In the genomic region with DNA sequence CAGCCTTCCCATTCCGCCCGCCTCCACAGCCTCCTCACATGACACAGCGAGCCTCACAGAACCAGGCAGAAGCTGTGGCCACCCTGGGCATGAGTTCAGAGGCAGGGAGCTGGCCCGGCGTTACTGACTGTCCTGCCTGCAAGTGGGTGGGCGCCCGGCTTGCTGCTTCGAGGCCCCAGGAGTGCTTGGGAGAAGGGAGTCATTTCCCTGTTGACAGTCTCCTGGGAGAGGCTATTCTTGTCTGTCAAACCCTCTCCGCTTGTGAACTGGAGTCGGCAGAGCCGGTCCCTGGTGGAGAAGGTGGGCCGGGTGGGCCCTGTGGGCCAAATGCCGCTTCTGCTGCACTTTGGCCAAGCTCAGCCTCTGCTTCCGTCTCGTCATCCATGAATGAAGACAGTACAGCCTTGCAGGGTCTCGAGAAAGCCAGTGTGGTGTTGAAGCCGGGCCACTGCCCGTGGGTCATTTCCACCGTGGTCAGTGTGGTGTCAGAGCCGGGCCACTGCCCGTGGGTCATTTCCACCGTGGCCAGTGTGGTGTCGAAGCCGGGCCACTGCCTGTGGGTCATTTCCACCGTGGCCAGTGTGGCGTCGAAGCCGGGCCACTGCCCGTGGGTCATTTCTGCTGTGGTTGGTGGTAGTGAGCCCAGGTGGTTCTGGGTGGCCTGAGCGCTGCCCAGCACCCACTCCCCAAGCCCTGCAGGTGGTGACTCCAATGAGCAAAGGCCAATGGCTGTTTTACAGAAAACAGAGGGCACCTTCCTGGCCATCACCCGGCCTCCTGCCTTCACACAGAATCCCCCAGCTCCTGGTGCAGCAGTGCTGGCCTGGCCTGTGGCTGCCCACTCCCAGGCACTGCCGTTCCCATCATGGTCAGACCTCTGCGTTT, we compare ENCODE assay signal across 2 cellular contexts.
TF ChIP-seq lines count a peak whose summit lies in the region.

No MANE protein-coding gene starts in this region.

TF ChIP-seq in WTC11, 78 proteins besides CTCF, POLR2A, EP300 and RAD21 (continues in another document):
- no peak for TF ChIP-seq TEAD4 (CRISPR knock-in tag; IDR thresholded peaks at IDR 0.05)
- no peak for TF ChIP-seq SOX15 (CRISPR knock-in tag; IDR thresholded peaks at IDR 0.05)
- no peak for TF ChIP-seq ELF4 (CRISPR knock-in tag; IDR thresholded peaks at IDR 0.05; ENCODE audit: low read depth)
- no peak for TF ChIP-seq MXD4 (CRISPR knock-in tag; IDR thresholded peaks at IDR 0.05; ENCODE audit: borderline replicate concordance)
- no peak for TF ChIP-seq SMAD3 (CRISPR knock-in tag; IDR thresholded peaks at IDR 0.05; ENCODE audit: borderline replicate concordance)
- no peak for TF ChIP-seq RORB (CRISPR knock-in tag; IDR thresholded peaks at IDR 0.05)
- no peak for TF ChIP-seq ATF1 (CRISPR knock-in tag; IDR thresholded peaks at IDR 0.05)
- TF ChIP-seq FOXP1 (CRISPR knock-in tag; IDR thresholded peaks at IDR 0.05; ENCODE audit: borderline replicate concordance), result no peak
- TF ChIP-seq, protein P1, sequence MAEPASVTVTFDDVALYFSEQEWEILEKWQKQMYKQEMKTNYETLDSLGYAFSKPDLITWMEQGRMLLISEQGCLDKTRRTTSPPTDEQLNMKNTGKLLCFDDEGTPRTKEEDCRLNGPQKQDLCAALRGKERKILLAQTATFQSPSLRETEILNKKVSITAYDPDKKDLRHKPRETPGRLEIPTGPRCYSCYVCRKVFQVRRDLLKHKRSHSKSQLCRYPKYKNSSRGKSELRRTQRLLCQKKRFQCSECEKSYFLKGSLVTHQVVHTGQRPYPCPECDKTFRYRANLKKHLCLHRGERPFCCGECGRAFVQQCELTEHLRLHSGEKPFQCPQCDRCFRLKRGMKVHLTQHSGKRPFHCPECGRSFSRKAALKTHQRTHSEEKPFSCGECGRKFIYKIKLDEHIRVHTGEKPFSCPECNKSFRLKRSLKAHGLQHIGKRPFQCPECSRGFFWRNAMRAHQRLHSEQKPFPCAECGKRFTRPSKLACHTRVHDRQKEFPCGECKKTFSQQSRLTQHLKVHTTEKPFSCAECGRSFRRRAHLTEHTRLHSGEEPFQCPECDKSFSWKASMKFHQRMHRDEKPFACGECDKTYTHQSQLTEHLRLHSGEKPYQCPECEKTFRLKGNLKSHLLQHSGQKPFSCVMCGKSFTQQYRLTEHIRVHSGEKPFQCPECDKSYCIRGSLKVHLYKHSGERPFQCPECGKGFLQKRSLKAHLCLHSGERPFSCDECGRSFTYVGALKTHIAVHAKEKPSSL (CRISPR knock-in tag; conservative IDR thresholded peaks at IDR 0.05), result no peak
- TF ChIP-seq, protein P2, sequence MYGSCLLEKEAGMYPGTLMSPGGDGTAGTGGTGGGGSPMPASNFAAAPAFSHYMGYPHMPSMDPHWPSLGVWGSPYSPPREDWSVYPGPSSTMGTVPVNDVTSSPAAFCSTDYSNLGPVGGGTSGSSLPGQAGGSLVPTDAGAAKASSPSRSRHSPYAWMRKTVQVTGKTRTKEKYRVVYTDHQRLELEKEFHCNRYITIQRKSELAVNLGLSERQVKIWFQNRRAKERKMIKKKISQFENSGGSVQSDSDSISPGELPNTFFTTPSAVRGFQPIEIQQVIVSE (CRISPR knock-in tag; IDR thresholded peaks at IDR 0.05; ENCODE audit: borderline replicate concordance), result no peak
- no peak for TF ChIP-seq ATF6 (CRISPR knock-in tag; IDR thresholded peaks at IDR 0.05)
- TF ChIP-seq ETV6 (CRISPR knock-in tag; IDR thresholded peaks at IDR 0.05), result no peak
- no peak for TF ChIP-seq PREB (CRISPR knock-in tag; IDR thresholded peaks at IDR 0.05; ENCODE audit: borderline replicate concordance)
- TF ChIP-seq, protein P3, sequence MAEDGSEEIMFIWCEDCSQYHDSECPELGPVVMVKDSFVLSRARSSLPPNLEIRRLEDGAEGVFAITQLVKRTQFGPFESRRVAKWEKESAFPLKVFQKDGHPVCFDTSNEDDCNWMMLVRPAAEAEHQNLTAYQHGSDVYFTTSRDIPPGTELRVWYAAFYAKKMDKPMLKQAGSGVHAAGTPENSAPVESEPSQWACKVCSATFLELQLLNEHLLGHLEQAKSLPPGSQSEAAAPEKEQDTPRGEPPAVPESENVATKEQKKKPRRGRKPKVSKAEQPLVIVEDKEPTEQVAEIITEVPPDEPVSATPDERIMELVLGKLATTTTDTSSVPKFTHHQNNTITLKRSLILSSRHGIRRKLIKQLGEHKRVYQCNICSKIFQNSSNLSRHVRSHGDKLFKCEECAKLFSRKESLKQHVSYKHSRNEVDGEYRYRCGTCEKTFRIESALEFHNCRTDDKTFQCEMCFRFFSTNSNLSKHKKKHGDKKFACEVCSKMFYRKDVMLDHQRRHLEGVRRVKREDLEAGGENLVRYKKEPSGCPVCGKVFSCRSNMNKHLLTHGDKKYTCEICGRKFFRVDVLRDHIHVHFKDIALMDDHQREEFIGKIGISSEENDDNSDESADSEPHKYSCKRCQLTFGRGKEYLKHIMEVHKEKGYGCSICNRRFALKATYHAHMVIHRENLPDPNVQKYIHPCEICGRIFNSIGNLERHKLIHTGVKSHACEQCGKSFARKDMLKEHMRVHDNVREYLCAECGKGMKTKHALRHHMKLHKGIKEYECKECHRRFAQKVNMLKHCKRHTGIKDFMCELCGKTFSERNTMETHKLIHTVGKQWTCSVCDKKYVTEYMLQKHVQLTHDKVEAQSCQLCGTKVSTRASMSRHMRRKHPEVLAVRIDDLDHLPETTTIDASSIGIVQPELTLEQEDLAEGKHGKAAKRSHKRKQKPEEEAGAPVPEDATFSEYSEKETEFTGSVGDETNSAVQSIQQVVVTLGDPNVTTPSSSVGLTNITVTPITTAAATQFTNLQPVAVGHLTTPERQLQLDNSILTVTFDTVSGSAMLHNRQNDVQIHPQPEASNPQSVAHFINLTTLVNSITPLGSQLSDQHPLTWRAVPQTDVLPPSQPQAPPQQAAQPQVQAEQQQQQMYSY (CRISPR knock-in tag; IDR thresholded peaks at IDR 0.05), result no peak
- no peak for TF ChIP-seq TCF7 (CRISPR knock-in tag; IDR thresholded peaks at IDR 0.05; ENCODE audit: low read depth)

TF ChIP-seq in HepG2, 621 proteins besides CTCF, POLR2A, EP300 and RAD21 (continues in another document):
- TF ChIP-seq FOXO1 (CRISPR knock-in tag; IDR thresholded peaks at IDR 0.05) (no peak), ZNF20 (CRISPR knock-in tag; IDR thresholded peaks at IDR 0.05) (no peak), ZNF468 (CRISPR knock-in tag; IDR thresholded peaks at IDR 0.05) (no peak), NCOR1 (IDR thresholded peaks at IDR 0.05; ENCODE audit: borderline replicate concordance, low read length) (no peak), MED1 (CRISPR knock-in tag; IDR thresholded peaks at IDR 0.05) (no peak), PHF5A (CRISPR knock-in tag; IDR thresholded peaks at IDR 0.05; ENCODE audit: low read depth, unreplicated experiment) (no peak), ZNF354B (CRISPR knock-in tag; IDR thresholded peaks at IDR 0.05) (no peak), GMEB1 (CRISPR knock-in tag; IDR thresholded peaks at IDR 0.05; ENCODE audit: borderline replicate concordance) (no peak), ZNF781 (CRISPR knock-in tag; IDR thresholded peaks at IDR 0.05; ENCODE audit: borderline replicate concordance, not compliant biosample characterization) (no peak), HMG20B (CRISPR knock-in tag; conservative IDR thresholded peaks at IDR 0.05) (no peak), ZFP62 (CRISPR knock-in tag; IDR thresholded peaks at IDR 0.05) (no peak), MIER3 (CRISPR knock-in tag; IDR thresholded peaks at IDR 0.05; ENCODE audit: borderline replicate concordance) (no peak), ZNF646 (CRISPR knock-in tag; IDR thresholded peaks at IDR 0.05) (no peak), DZIP1 (CRISPR knock-in tag; IDR thresholded peaks at IDR 0.05) (no peak)
- TF ChIP-seq, protein P4, sequence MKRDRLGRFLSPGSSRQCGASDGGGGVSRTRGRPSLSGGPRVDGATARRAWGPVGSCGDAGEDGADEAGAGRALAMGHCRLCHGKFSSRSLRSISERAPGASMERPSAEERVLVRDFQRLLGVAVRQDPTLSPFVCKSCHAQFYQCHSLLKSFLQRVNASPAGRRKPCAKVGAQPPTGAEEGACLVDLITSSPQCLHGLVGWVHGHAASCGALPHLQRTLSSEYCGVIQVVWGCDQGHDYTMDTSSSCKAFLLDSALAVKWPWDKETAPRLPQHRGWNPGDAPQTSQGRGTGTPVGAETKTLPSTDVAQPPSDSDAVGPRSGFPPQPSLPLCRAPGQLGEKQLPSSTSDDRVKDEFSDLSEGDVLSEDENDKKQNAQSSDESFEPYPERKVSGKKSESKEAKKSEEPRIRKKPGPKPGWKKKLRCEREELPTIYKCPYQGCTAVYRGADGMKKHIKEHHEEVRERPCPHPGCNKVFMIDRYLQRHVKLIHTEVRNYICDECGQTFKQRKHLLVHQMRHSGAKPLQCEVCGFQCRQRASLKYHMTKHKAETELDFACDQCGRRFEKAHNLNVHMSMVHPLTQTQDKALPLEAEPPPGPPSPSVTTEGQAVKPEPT (CRISPR knock-in tag; IDR thresholded peaks at IDR 0.05; ENCODE audit: low read depth), result no peak
- TF ChIP-seq, protein P5, sequence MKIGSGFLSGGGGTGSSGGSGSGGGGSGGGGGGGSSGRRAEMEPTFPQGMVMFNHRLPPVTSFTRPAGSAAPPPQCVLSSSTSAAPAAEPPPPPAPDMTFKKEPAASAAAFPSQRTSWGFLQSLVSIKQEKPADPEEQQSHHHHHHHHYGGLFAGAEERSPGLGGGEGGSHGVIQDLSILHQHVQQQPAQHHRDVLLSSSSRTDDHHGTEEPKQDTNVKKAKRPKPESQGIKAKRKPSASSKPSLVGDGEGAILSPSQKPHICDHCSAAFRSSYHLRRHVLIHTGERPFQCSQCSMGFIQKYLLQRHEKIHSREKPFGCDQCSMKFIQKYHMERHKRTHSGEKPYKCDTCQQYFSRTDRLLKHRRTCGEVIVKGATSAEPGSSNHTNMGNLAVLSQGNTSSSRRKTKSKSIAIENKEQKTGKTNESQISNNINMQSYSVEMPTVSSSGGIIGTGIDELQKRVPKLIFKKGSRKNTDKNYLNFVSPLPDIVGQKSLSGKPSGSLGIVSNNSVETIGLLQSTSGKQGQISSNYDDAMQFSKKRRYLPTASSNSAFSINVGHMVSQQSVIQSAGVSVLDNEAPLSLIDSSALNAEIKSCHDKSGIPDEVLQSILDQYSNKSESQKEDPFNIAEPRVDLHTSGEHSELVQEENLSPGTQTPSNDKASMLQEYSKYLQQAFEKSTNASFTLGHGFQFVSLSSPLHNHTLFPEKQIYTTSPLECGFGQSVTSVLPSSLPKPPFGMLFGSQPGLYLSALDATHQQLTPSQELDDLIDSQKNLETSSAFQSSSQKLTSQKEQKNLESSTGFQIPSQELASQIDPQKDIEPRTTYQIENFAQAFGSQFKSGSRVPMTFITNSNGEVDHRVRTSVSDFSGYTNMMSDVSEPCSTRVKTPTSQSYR (CRISPR knock-in tag; IDR thresholded peaks at IDR 0.05; ENCODE audit: borderline replicate concordance), result no peak
